ENCODE assay signal across 23 cellular contexts in genomic region chr22:50255607-50256006, GRCh38. TPM values are rescaled to one million over a fixed set of nuclear protein-coding genes. Genes with fewer than 3 reads are reported as not detected.
DNase-seq lines count a peak whose midpoint lies in the region; ATAC-seq and TF ChIP-seq lines count a peak whose summit lies in the region.
"Had no signal": no experiment of that assay in that cellular context is flagged by ENCODE, and none has a peak within 500 bp of the region (broad histone marks: within the 10 kb centered on the region; RNA-seq: fewer than 3 reads in every experiment).

No MANE protein-coding gene starts in this region.

- no peak overlapping the region for H2BK12ac ChIP-seq in neuronal stem cell (ENCODE audit: low read length)

- no peak overlapping the region for H3K18ac ChIP-seq in IMR-90 (ENCODE audit: low read depth, low read length)
- no peak overlapping the region for H3K18ac ChIP-seq in neuronal stem cell (ENCODE audit: low read length)

- no peak for TF ChIP-seq RAD21 in IMR-90 (IDR thresholded peaks at IDR 0.05; ENCODE audit: low read length)

- H3K27me3 ChIP-seq in IMR-90 (ENCODE audit: control insufficient read depth, insufficient read depth, low read length), result no peaks in the 10 kb centered on the region
- no peaks in the 10 kb centered on the region for H3K27me3 ChIP-seq in neuronal stem cell (ENCODE audit: control insufficient read depth in 3 of 3, insufficient read depth in 3 of 3, low read depth in 1 of 3, low read length in 3 of 3)
- H3K27me3 ChIP-seq: BE2C, BLaER1 had no signal

- H3K14ac ChIP-seq in IMR-90 (replicated peaks; ENCODE audit: low read depth, low read length) (no peak overlapping the region), neuronal stem cell (ENCODE audit: low read length) (no peak overlapping the region)

- peaks cover 32% of the 10 kb centered on the region for H4K20me1 ChIP-seq in IMR-90 (ENCODE audit: insufficient read depth, low read length)

- no peak overlapping the region for H4K91ac ChIP-seq in IMR-90 (ENCODE audit: insufficient read depth, low read depth, low read length)
- H4K91ac ChIP-seq in neuronal stem cell (ENCODE audit: low read depth, low read length, poor library complexity), result no peak overlapping the region

- H3K4me1 ChIP-seq in IMR-90 (ENCODE audit: control insufficient read depth, insufficient read depth, low read length) (peaks cover 9% of the 10 kb centered on the region), neuronal stem cell (ENCODE audit: control insufficient read depth in 2 of 2, insufficient read depth in 1 of 2, low read depth in 1 of 2, low read length in 2 of 2) (peaks cover 2 to 12% of the 10 kb centered on the region in 2 donors)

- dilution Hi-C loops in IMR-90 (cut with HindIII; ENCODE audit: low sequenced_read_pairs, unreplicated experiment), result no loop called here

- no peak for TF ChIP-seq POLR2A in IMR-90 (IDR thresholded peaks at IDR 0.05; ENCODE audit: low read depth, low read length)

- in situ Hi-C loops in IMR-90 (cut with MboI; ENCODE audit: low sequenced_read_pairs), result no loop called here

- H3K27ac ChIP-seq in IMR-90 (ENCODE audit: insufficient read depth, low read length), result no peak overlapping the region
- H3K27ac ChIP-seq in neuronal stem cell (replicated peaks; ENCODE audit: low read length), result no peak overlapping the region
- H3K27ac ChIP-seq in coronary artery, result no peak overlapping the region
- H3K27ac ChIP-seq: BLaER1 had no signal

- DNase-seq in IMR-90 (no peak), neuronal stem cell (ENCODE audit: low spot score) (no peak), NCI-H2171 treated with DMSO at 0.1 percent for 48 hours (lab: John Stamatoyannopoulos, UW) (no peak), coronary artery (ENCODE audit: low spot score) (no peak)
- DNase-seq: 8988T; ACHN; BE2C; C1 segment of cervical spinal cord; CD4-positive, alpha-beta memory T cell; CD4-positive, CD25-positive, alpha-beta regulatory T cell; CD8-positive, alpha-beta memory T cell; COR-L47; DMS 273 treated with DMSO at 0.1 percent for 48 hours; DMS153; DMS53; DMS79; DND-41; EL; GDM1 had no signal

- H3K4me3 ChIP-seq in IMR-90 (ENCODE audit: insufficient read depth, low read depth, low read length) (no peak overlapping the region), neuronal stem cell (ENCODE audit: low read length in 2 of 2) (no peak overlapping the region), coronary artery (no peak overlapping the region)
- H3K4me3 ChIP-seq: BLaER1, GM12878 had no signal

- no peak overlapping the region for H3K4ac ChIP-seq in IMR-90 (ENCODE audit: low read depth, low read length)
- H3K4ac ChIP-seq in neuronal stem cell (ENCODE audit: low read length), result no peak overlapping the region

- H3K9me3 ChIP-seq in IMR-90 (ENCODE audit: control insufficient read depth, insufficient read depth, low read length), result no peaks in the 10 kb centered on the region
- no peaks in the 10 kb centered on the region for H3K9me3 ChIP-seq in neuronal stem cell (replicated peaks in 1 of 2; ENCODE audit: control insufficient read depth in 2 of 2, insufficient read depth in 1 of 2, low read depth in 1 of 2, low read length in 2 of 2)
- H3K9me3 ChIP-seq: BE2C, BLaER1 had no signal

- H2BK120ac ChIP-seq in IMR-90 (ENCODE audit: low read depth, low read length) (no peak overlapping the region), neuronal stem cell (ENCODE audit: low read depth, low read length) (peak overlapping the region; percentile 61)

- WGBS in IMR-90 (ENCODE audit: extremely low coverage in 2 of 2, insufficient read length in 1 of 2), 2 experiments, result 90% methylated on average over 6 of the region's 17 CpGs; no CpG with 5 or more reads in 1 of the 2 experiments
- no CpG with 5 or more reads among the region's 17 CpGs for WGBS in neuronal stem cell (ENCODE audit: extremely low coverage in 2 of 2, insufficient read length in 2 of 2, insufficient replicate concordance in 1 of 2), 2 donors

- H3K4me2 ChIP-seq in IMR-90 (ENCODE audit: low read depth, low read length), result no peak overlapping the region
- no peak overlapping the region for H3K4me2 ChIP-seq in neuronal stem cell (ENCODE audit: insufficient read depth, low read length, poor library complexity, severe bottlenecking)
- H3K4me2 ChIP-seq: BLaER1 had no signal

- H3K9me1 ChIP-seq in IMR-90 (ENCODE audit: insufficient read depth, low read length), result no peaks in the 10 kb centered on the region

- H2BK20ac ChIP-seq in IMR-90 (ENCODE audit: low read depth, low read length), result no peak overlapping the region

- H2BK5ac ChIP-seq in IMR-90 (ENCODE audit: low read depth, low read length, poor library complexity, severe bottlenecking) (no peak overlapping the region), neuronal stem cell (ENCODE audit: low read length) (no peak overlapping the region)

- CTCF ChIA-PET in IMR-90 (lab: Yijun Ruan, JAX), result no interaction called here

- peak overlapping the region; percentile 58 for H2AFZ ChIP-seq in IMR-90 (replicated peaks; ENCODE audit: low read length, poor library complexity)
- H2AFZ ChIP-seq in neuronal stem cell (ENCODE audit: low read length), result no peak overlapping the region

- ATAC-seq in IMR-90 (ENCODE audit: low read depth) (no peak), GM18909 (IDR thresholded peaks at IDR 0.05; ENCODE audit: poor library complexity, unreplicated experiment) (no peak)
- ATAC-seq: GM12878 had no signal

- no peak overlapping the region for H3K23ac ChIP-seq in IMR-90 (ENCODE audit: low read depth, low read length)
- no peak overlapping the region for H3K23ac ChIP-seq in neuronal stem cell (ENCODE audit: low read depth, low read length, poor library complexity)

- no TSS peak for BruUV-seq in IMR-90 (replicated peaks; lab: Mats Ljungman, UMichigan)

- POLR2A ChIA-PET in IMR-90 (lab: Charles Lee; ENCODE audit: unreplicated experiment), result no interaction called here

- no peak overlapping the region for H2AK9ac ChIP-seq in IMR-90 (replicated peaks; ENCODE audit: low read depth, low read length, poor library complexity)

- TF ChIP-seq CTCF in IMR-90 (conservative IDR thresholded peaks at IDR 0.05; ENCODE audit: low read depth, low read length) (no peak), coronary artery (IDR thresholded peaks at IDR 0.05) (no peak)

- no peak overlapping the region for H3K56ac ChIP-seq in IMR-90 (ENCODE audit: extremely low read depth, insufficient read depth, low read length)

- H3K79me1 ChIP-seq in IMR-90 (ENCODE audit: low read depth in 1 of 2, low read length in 2 of 2) (peaks cover 7 to 38% of the 10 kb centered on the region in 2 experiments; a peak in 3 of 4 replicates), neuronal stem cell (ENCODE audit: low read depth, low read length) (peaks cover 20% of the 10 kb centered on the region)

- intact Hi-C loops in IMR-90 (cut with micrococcal nuclease), result no loop called here

- H4K8ac ChIP-seq in IMR-90 (ENCODE audit: low read depth in 2 of 2, low read length in 2 of 2) (no peak overlapping the region), neuronal stem cell (ENCODE audit: low read depth, low read length) (no peak overlapping the region)

- H2BK15ac ChIP-seq in IMR-90 (ENCODE audit: low read depth, low read length) (no peak overlapping the region), neuronal stem cell (ENCODE audit: low read length) (no peak overlapping the region)

- peaks cover 35% of the 10 kb centered on the region; the same call in 1 of the 2 replicates for H3K36me3 ChIP-seq in IMR-90 (ENCODE audit: control insufficient read depth, insufficient read depth, low read length)
- H3K36me3 ChIP-seq in neuronal stem cell (replicated peaks in 1 of 2; ENCODE audit: control insufficient read depth in 2 of 2, insufficient read depth in 2 of 2, low read length in 2 of 2), result peaks cover 16 to 56% of the 10 kb centered on the region in 2 donors

- H2AK5ac ChIP-seq in IMR-90 (ENCODE audit: low read depth, low read length) (no peak overlapping the region), neuronal stem cell (ENCODE audit: low read depth, low read length) (no peak overlapping the region)

- no peak overlapping the region for H4K5ac ChIP-seq in IMR-90 (ENCODE audit: low read depth, low read length)

- H3K9ac ChIP-seq in IMR-90 (ENCODE audit: low read depth, low read length) (no peak overlapping the region), neuronal stem cell (ENCODE audit: low read depth, low read length, poor library complexity) (no peak overlapping the region)
- H3K9ac ChIP-seq: BLaER1 had no signal

TF ChIP-seq in IMR-90, 13 proteins besides CTCF, POLR2A, EP300 and RAD21 (continues in another document):
- TF ChIP-seq MAZ (IDR thresholded peaks at IDR 0.05; ENCODE audit: borderline replicate concordance, low read depth, low read length), result no peak
- no peak for TF ChIP-seq RCOR1 (IDR thresholded peaks at IDR 0.05; ENCODE audit: insufficient replicate concordance, low read length)
- TF ChIP-seq SMC3 (IDR thresholded peaks at IDR 0.05; ENCODE audit: low read depth, low read length), result no peak

RNA-seq across cellular contexts. Expression of gene HDAC10, which starts 4.5 kb away (rescaled TPM):
- total RNA-seq in IMR-90 (2012; rRNA removed), result 3.6 and 3.9 TPM in 2 replicates
- 35.2 and 35.7 TPM in 2 replicates for polyA plus RNA-seq in IMR-90 (2012; rRNA removed)
- 18.7 and 22.6 TPM in 2 replicates for polyA plus RNA-seq in IMR-90 (2012; cell fraction: cytosol; rRNA removed)
- 264 and 926 TPM in 2 replicates for polyA plus RNA-seq in IMR-90 (2012; cell fraction: nucleus; rRNA removed; ENCODE audit: low replicate concordance)
- polyA plus RNA-seq in neuronal stem cell (2013, experiment 1 of 2), result 20.1 TPM
- 18.8 TPM for polyA plus RNA-seq in neuronal stem cell (2013, experiment 2 of 2)

RNA-seq across cellular contexts. Expression of gene MAPK12, which starts 5.9 kb away (rescaled TPM):
- 35.6 and 41.0 TPM in 2 replicates for total RNA-seq in IMR-90 (2012; rRNA removed)
- 56.3 and 59.9 TPM in 2 replicates for polyA plus RNA-seq in IMR-90 (2012; rRNA removed)
- polyA plus RNA-seq in IMR-90 (2012; cell fraction: cytosol; rRNA removed), result 42.8 and 49.5 TPM in 2 replicates
- polyA plus RNA-seq in IMR-90 (2012; cell fraction: nucleus; rRNA removed; ENCODE audit: low replicate concordance), result 269 and 452 TPM in 2 replicates
- polyA plus RNA-seq in neuronal stem cell (2013, experiment 1 of 2), result 28.8 TPM
- 28.1 TPM for polyA plus RNA-seq in neuronal stem cell (2013, experiment 2 of 2)

RNA-seq across cellular contexts. Expression of gene TUBGCP6, which starts 10.8 kb away (rescaled TPM):
- 10.0 and 10.8 TPM in 2 replicates for total RNA-seq in IMR-90 (2012; rRNA removed)
- polyA plus RNA-seq in IMR-90 (2012; rRNA removed), result 28.6 and 30.9 TPM in 2 replicates
- 7.5 and 13.6 TPM in 2 replicates for polyA plus RNA-seq in IMR-90 (2012; cell fraction: cytosol; rRNA removed)
- polyA plus RNA-seq in IMR-90 (2012; cell fraction: nucleus; rRNA removed; ENCODE audit: low replicate concordance), result 185 and 466 TPM in 2 replicates
- polyA plus RNA-seq in neuronal stem cell (2013, experiment 1 of 2), result 12.1 TPM
- polyA plus RNA-seq in neuronal stem cell (2013, experiment 2 of 2), result 12.1 TPM

RNA-seq across cellular contexts. Expression of gene MAPK11, which starts 14.6 kb away (rescaled TPM):
- 7.5 and 8.1 TPM in 2 replicates for total RNA-seq in IMR-90 (2012; rRNA removed)
- 14.4 and 16.6 TPM in 2 replicates for polyA plus RNA-seq in IMR-90 (2012; rRNA removed)
- polyA plus RNA-seq in IMR-90 (2012; cell fraction: cytosol; rRNA removed), result 11.1 and 14.2 TPM in 2 replicates
- polyA plus RNA-seq in IMR-90 (2012; cell fraction: nucleus; rRNA removed; ENCODE audit: low replicate concordance), result 42.0 and 90.5 TPM in 2 replicates
- polyA plus RNA-seq in neuronal stem cell (2013, experiment 1 of 2), result 4.0 TPM
- 3.6 TPM for polyA plus RNA-seq in neuronal stem cell (2013, experiment 2 of 2)
- polyA plus RNA-seq: CD14-positive monocyte had no signal

RNA-seq across cellular contexts. Expression of gene PLXNB2, which starts 51.8 kb away (rescaled TPM):
- 73.1 and 84.7 TPM in 2 replicates for total RNA-seq in IMR-90 (2012; rRNA removed)
- 202 and 220 TPM in 2 replicates for polyA plus RNA-seq in IMR-90 (2012; rRNA removed)
- 120 and 220 TPM in 2 replicates for polyA plus RNA-seq in IMR-90 (2012; cell fraction: cytosol; rRNA removed)
- polyA plus RNA-seq in IMR-90 (2012; cell fraction: nucleus; rRNA removed; ENCODE audit: low replicate concordance), result 452 and 943 TPM in 2 replicates
- 71.0 TPM for polyA plus RNA-seq in neuronal stem cell (2013, experiment 1 of 2)
- polyA plus RNA-seq in neuronal stem cell (2013, experiment 2 of 2), result 69.8 TPM
